Comparison of ENCODE assay signal across 19 cellular contexts in genomic region chr7:115693779-115694178, GRCh38.
A peak's percentile ranks its signal among the peaks of the same experiment; 100 is the strongest.
DNase-seq lines count a peak whose midpoint lies in the region; ATAC-seq and TF ChIP-seq lines count a peak whose summit lies in the region.
"Had no signal": no experiment of that assay in that cellular context is flagged by ENCODE, and none has a peak within 500 bp of the region (broad histone marks: within the 10 kb centered on the region; RNA-seq: fewer than 3 reads in every experiment).

No MANE protein-coding gene starts in this region.

- H3K36me3 Mint-ChIP-seq in effector memory CD8-positive, alpha-beta T cell (ENCODE audit: insufficient read depth): no peaks in the 10 kb centered on the region
- H3K36me3 Mint-ChIP-seq: naive thymus-derived CD8-positive, alpha-beta T cell had no signal

- no peak overlapping the region for H3K4me3 Mint-ChIP-seq in effector memory CD8-positive, alpha-beta T cell
- H3K4me3 Mint-ChIP-seq: activated CD4-positive, alpha-beta T cell treated with anti-CD3 and anti-CD28 coated beads, Interleukin-2, amount 10 ng/mL, durations not matched to agents 24 days and 14 days; naive thymus-derived CD8-positive, alpha-beta T cell had no signal

- H3K9me3 Mint-ChIP-seq in effector memory CD8-positive, alpha-beta T cell: no peaks in the 10 kb centered on the region
- H3K9me3 Mint-ChIP-seq: activated CD4-positive, alpha-beta T cell treated with anti-CD3 and anti-CD28 coated beads, Interleukin-2, amount 10 ng/mL, durations not matched to agents 24 days and 14 days had no signal

- TF ChIP-seq CTCF in GM10266 (IDR thresholded peaks at IDR 0.05; ENCODE audit: control insufficient read depth, insufficient read depth, low read depth, missing control alignments): no peak

- DNase-seq in effector memory CD8-positive, alpha-beta T cell: no peak
- DNase-seq in NOMO-1 treated with dmso at 0.1 percent for 144 hours (lab: John Stamatoyannopoulos, UW; ENCODE audit: unreplicated experiment) (no peak), GM10266 (ENCODE audit: extremely low spot score) (no peak), cortex of kidney (lab: John Stamatoyannopoulos, UW) (no peak)
- DNase-seq: activated CD4-positive, alpha-beta T cell treated with anti-CD3 and anti-CD28 coated beads, Interleukin-2, amount 10 ng/mL, durations not matched to agents 24 days and 14 days; activated effector memory CD4-positive, alpha-beta T cell treated with anti-CD3 and anti-CD28 coated beads, Interleukin-2, amount 50 U/mL, for 16 hours; DMS79; foreskin melanocyte; kidney; naive thymus-derived CD8-positive, alpha-beta T cell; NCI-H1092; NCI-H2081; NCI-H510A; stimulated activated naive CD8-positive, alpha-beta T cell treated with anti-CD3 and anti-CD28 coated beads, Interleukin-15, Interleukin-2, amounts not matched to agents 100 U/mL and 50 U/mL, for 24 hours had no signal

- no peak overlapping the region for H3K27ac Mint-ChIP-seq in effector memory CD8-positive, alpha-beta T cell
- H3K27ac Mint-ChIP-seq: activated CD4-positive, alpha-beta T cell treated with anti-CD3 and anti-CD28 coated beads, Interleukin-2, amount 10 ng/mL, durations not matched to agents 24 days and 14 days; naive thymus-derived CD8-positive, alpha-beta T cell had no signal

- ATAC-seq in GM18499 (IDR thresholded peaks at IDR 0.05; ENCODE audit: insufficient read depth, unreplicated experiment) (peak; percentile 52), GM21381 (IDR thresholded peaks at IDR 0.05; ENCODE audit: unreplicated experiment) (peak; percentile 43), HG03342 (IDR thresholded peaks at IDR 0.05; ENCODE audit: unreplicated experiment) (peak; percentile 74), HG03097 (IDR thresholded peaks at IDR 0.05; ENCODE audit: low FRiP score, unreplicated experiment) (no peak)
- ATAC-seq in effector memory CD8-positive, alpha-beta T cell (replicated peaks): peak; percentile 63
- ATAC-seq: K562; naive thymus-derived CD8-positive, alpha-beta T cell; stimulated activated naive CD8-positive, alpha-beta T cell treated with anti-CD3 and anti-CD28 coated beads, Interleukin-15, Interleukin-2, amounts not matched to agents 100 U/mL and 50 U/mL, for 24 hours had no signal

- no peaks in the 10 kb centered on the region for H3K27me3 Mint-ChIP-seq in effector memory CD8-positive, alpha-beta T cell
- H3K27me3 Mint-ChIP-seq: activated CD4-positive, alpha-beta T cell treated with anti-CD3 and anti-CD28 coated beads, Interleukin-2, amount 10 ng/mL, durations not matched to agents 24 days and 14 days had no signal

- H3K4me1 Mint-ChIP-seq in effector memory CD8-positive, alpha-beta T cell (ENCODE audit: low read depth in 2 of 2): peaks cover 0 to 2% of the 10 kb centered on the region in 2 donors
- H3K4me1 Mint-ChIP-seq: activated CD4-positive, alpha-beta T cell treated with anti-CD3 and anti-CD28 coated beads, Interleukin-2, amount 10 ng/mL, durations not matched to agents 24 days and 14 days; naive thymus-derived CD8-positive, alpha-beta T cell had no signal
